ENCODE assay signal across 35 cellular contexts in the genomic region with DNA sequence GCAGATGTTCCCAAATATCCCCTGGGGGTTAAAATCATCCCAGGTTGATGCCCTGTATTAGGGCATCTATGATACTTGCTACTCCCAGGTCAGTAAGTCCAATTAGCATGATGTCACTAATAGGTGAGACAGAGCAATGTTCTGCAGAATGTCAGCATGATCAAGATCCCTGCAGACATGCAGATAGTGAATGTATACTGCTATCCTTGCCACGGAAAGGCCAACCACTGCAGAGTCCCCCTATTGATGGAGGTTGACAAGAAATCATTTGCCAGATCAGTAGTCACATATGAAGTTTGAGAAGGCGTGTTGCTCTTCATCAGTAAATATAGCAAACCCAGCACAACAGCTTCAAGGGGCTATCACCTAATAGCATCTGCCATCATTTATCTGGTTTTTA.
"Had no signal": no experiment of that assay in that cellular context is flagged by ENCODE, and none has a peak within 500 bp of the region (broad histone marks: within the 10 kb centered on the region; RNA-seq: fewer than 3 reads in every experiment).

No MANE protein-coding gene starts in this region.

- H3K4me3 ChIP-seq: MG63 had no signal

- H3K36me3 ChIP-seq: MG63 had no signal

- H3K9me3 ChIP-seq: MG63 had no signal

- DNase-seq: Karpas-422, Kasumi-1, MG63, MM.1S, MV-4-11, NCI-H1048, NCI-H1092, NCI-H1092 treated with DMSO at 0.1 percent for 48 hours, NCI-H1105, NCI-H1105 treated with DMSO at 0.1 percent for 48 hours, NCI-H1417, NCI-H1417 treated with DMSO at 0.1 percent for 48 hours, NCI-H1436, NCI-H1436 treated with DMSO at 0.1 percent for 48 hours, NCI-H146, NCI-H1694, NCI-H1694 treated with DMSO at 0.1 percent for 48 hours, NCI-H187, NCI-H187 treated with DMSO at 0.1 percent for 48 hours, NCI-H1930, NCI-H2029, NCI-H2029 treated with DMSO at 0.1 percent for 48 hours, NCI-H2081, NCI-H2081 treated with DMSO at 0.1 percent for 48 hours, NCI-H2107, NCI-H2171, NCI-H2171 treated with DMSO at 0.1 percent for 48 hours, NCI-H2227 treated with DMSO at 0.1 percent for 48 hours, NCI-H226, NCI-H345, NCI-H446, NCI-H446 treated with DMSO at 0.1 percent for 48 hours, NCI-H510A, NCI-H510A treated with DMSO at 0.1 percent for 48 hours, NCI-H524 had no signal
